24 cellular contexts compared by ENCODE assay signal in genomic region chr13:113901231-113901630, GRCh38. TPM values are rescaled to one million over a fixed set of nuclear protein-coding genes. Genes with fewer than 3 reads are reported as not detected.
DNase-seq lines count a peak whose midpoint lies in the region; ATAC-seq, FAIRE-seq and TF ChIP-seq lines count a peak whose summit lies in the region.
"Had no signal": no experiment of that assay in that cellular context is flagged by ENCODE, and none has a peak within 500 bp of the region (broad histone marks: within the 10 kb centered on the region; RNA-seq: fewer than 3 reads in every experiment).

No MANE protein-coding gene starts in this region.

- DNase-seq in MG63 (peak; percentile 85), astrocyte (ENCODE audit: low read depth) (peak; percentile 88), iris pigment epithelial cell (ENCODE audit: low read depth) (peak; percentile 21), thoracic aorta (ENCODE audit: low spot score) (no peak), ACHN (no peak), MV-4-11 (lab: John Stamatoyannopoulos, UW) (no peak)
- DNase-seq: activated CD4-positive, alpha-beta T cell treated with anti-CD3 and anti-CD28 coated beads for 4 hours; activated CD8-positive, alpha-beta memory T cell treated with anti-CD3 and anti-CD28 coated beads, Interleukin-2, amount 50 U/mL, for 48 hours; Calu3; effector memory CD8-positive, alpha-beta T cell; naive thymus-derived CD8-positive, alpha-beta T cell; NCI-H187; NCI-H226; SIG-M5; sigmoid colon; stimulated activated CD4-positive, alpha-beta T cell treated with anti-CD3 and anti-CD28 coated beads, Interleukin-1b, Interleukin-23, amount 100 ng/mL, for 48 hours; stimulated activated naive CD4-positive, alpha-beta T cell treated with Interleukin-2 at 50 U/mL for 16 hours had no signal

- H3K4me3 ChIP-seq in MG63 (no peak overlapping the region), astrocyte (ENCODE audit: insufficient read depth, low read depth, low read length) (no peak overlapping the region), thoracic aorta (no peak overlapping the region)
- H3K4me3 ChIP-seq: HAP-1, pancreas, sigmoid colon, tibial nerve had no signal

- ATAC-seq in thoracic aorta (ENCODE audit: insufficient number of reproducible peaks, low FRiP score, low read depth) (no peak), HG02571 (IDR thresholded peaks at IDR 0.05; ENCODE audit: unreplicated experiment) (no peak)
- ATAC-seq: effector memory CD8-positive, alpha-beta T cell; naive thymus-derived CD8-positive, alpha-beta T cell; pancreas; T-cell had no signal

- peaks cover 2% of the 10 kb centered on the region; the same call in 1 of the 2 replicates for H3K9me3 ChIP-seq in MG63
- H3K9me3 ChIP-seq in astrocyte (ENCODE audit: insufficient read depth, low read depth, low read length): no peaks in the 10 kb centered on the region
- H3K9me3 ChIP-seq in thoracic aorta: no peaks in the 10 kb centered on the region
- H3K9me3 ChIP-seq: HAP-1, pancreas, sigmoid colon, tibial nerve had no signal

- H3K4me2 ChIP-seq in astrocyte (ENCODE audit: low read length): no peak overlapping the region

- in situ Hi-C loops in ACHN (cut with HindIII; ENCODE audit: low pct_ligation_motif_present, low pct_unique_long_range_greater_than_20kb, low sequenced_read_pairs): no loop called here

- H3K36me3 ChIP-seq in MG63 (peaks cover 7% of the 10 kb centered on the region), astrocyte (ENCODE audit: insufficient read depth, low read length) (no peaks in the 10 kb centered on the region), thoracic aorta (no peaks in the 10 kb centered on the region)
- H3K36me3 ChIP-seq: HAP-1, pancreas, sigmoid colon, tibial nerve had no signal

- TF ChIP-seq CTCF in astrocyte (IDR thresholded peaks at IDR 0.05; ENCODE audit: insufficient read depth, low read depth, low read length): no peak
- TF ChIP-seq CTCF in thoracic aorta (IDR thresholded peaks at IDR 0.05): no peak

- H4K20me1 ChIP-seq in astrocyte (ENCODE audit: insufficient read depth, low read length): no peaks in the 10 kb centered on the region

- H2AFZ ChIP-seq in astrocyte (ENCODE audit: low read depth, low read length): no peak overlapping the region

- H3K27ac Mint-ChIP-seq in astrocyte (ENCODE audit: unreplicated experiment): peak overlapping the region; percentile 89
- H3K27ac Mint-ChIP-seq: B cell; effector memory CD8-positive, alpha-beta T cell; naive thymus-derived CD8-positive, alpha-beta T cell; T-cell had no signal

- peak overlapping the region; percentile 28 for H3K27ac ChIP-seq in astrocyte (ENCODE audit: low read depth, low read length)
- peak overlapping the region; percentile 68 to 91 for H3K27ac ChIP-seq in thoracic aorta
- H3K27ac ChIP-seq: pancreas, tibial nerve had no signal

- H3K79me2 ChIP-seq in astrocyte (ENCODE audit: insufficient read depth, low read length): no peaks in the 10 kb centered on the region

- FAIRE-seq in astrocyte (lab: Jason Lieb, UNC): no peak
- FAIRE-seq: islet of Langerhans, pancreas had no signal

- no peak overlapping the region for H3K9ac ChIP-seq in astrocyte (ENCODE audit: low read length)

- no peaks in the 10 kb centered on the region for H3K27me3 Mint-ChIP-seq in astrocyte (ENCODE audit: low read depth, unreplicated experiment)

- no peaks in the 10 kb centered on the region for H3K27me3 ChIP-seq in MG63
- no peaks in the 10 kb centered on the region for H3K27me3 ChIP-seq in astrocyte (ENCODE audit: insufficient read depth, low read length)
- no peaks in the 10 kb centered on the region for H3K27me3 ChIP-seq in thoracic aorta (replicated peaks; ENCODE audit: insufficient read depth)
- H3K27me3 ChIP-seq: pancreas, sigmoid colon, tibial nerve had no signal

- peaks cover 31% of the 10 kb centered on the region for H3K4me1 ChIP-seq in astrocyte (ENCODE audit: insufficient read depth, low read length)
- peaks cover 24 to 59% of the 10 kb centered on the region in 2 donors for H3K4me1 ChIP-seq in thoracic aorta (ENCODE audit: control insufficient read depth in 1 of 2, low read depth in 2 of 2)
- H3K4me1 ChIP-seq: HAP-1, pancreas had no signal

- no peaks in the 10 kb centered on the region for H3K9me3 Mint-ChIP-seq in astrocyte (ENCODE audit: unreplicated experiment)
- H3K9me3 Mint-ChIP-seq: effector memory CD8-positive, alpha-beta T cell; T-cell had no signal

- H3K4me3 Mint-ChIP-seq in astrocyte (ENCODE audit: unreplicated experiment): no peak overlapping the region
- H3K4me3 Mint-ChIP-seq: B cell; effector memory CD8-positive, alpha-beta T cell; naive thymus-derived CD8-positive, alpha-beta T cell; T-cell had no signal

- peaks cover 2% of the 10 kb centered on the region for H3K36me3 Mint-ChIP-seq in astrocyte (ENCODE audit: low read depth, unreplicated experiment)
- H3K36me3 Mint-ChIP-seq: naive thymus-derived CD8-positive, alpha-beta T cell; T-cell had no signal

- H3K4me1 Mint-ChIP-seq in astrocyte (ENCODE audit: low read depth, unreplicated experiment): peaks cover 51% of the 10 kb centered on the region
- H3K4me1 Mint-ChIP-seq: B cell; naive thymus-derived CD8-positive, alpha-beta T cell had no signal

RNA-seq across cellular contexts. Expression of gene GAS6, which starts 37.4 kb away (rescaled TPM):
- total RNA-seq in MG63 (2014; rRNA removed; shearing (Covaris generic); ENCODE audit: low replicate concordance): 332 and 394 TPM in 2 replicates
- total RNA-seq in astrocyte (252 and 287 TPM in 2 replicates), thoracic aorta (1,000 to 10,000 TPM in 1 of 2 donors, 100 to 1,000 TPM in 1; 854 to 1,319 TPM)

Comparison
In these comparisons a context has a peak if more than half of its experiments do, and no peak if none do; other contexts are left out.
1. DNase-seq: peak in MG63 (single experiment), astrocyte (single experiment) and iris pigment epithelial cell (single experiment); none in thoracic aorta (single experiment), ACHN (single experiment) and MV-4-11 (single experiment).